9 cellular contexts compared by ENCODE assay signal in genomic region chr13:97257800-97258799, GRCh38. TPM values are rescaled to one million over a fixed set of nuclear protein-coding genes. Genes with fewer than 3 reads are reported as not detected.
DNase-seq lines count a peak whose midpoint lies in the region; ATAC-seq, FAIRE-seq and TF ChIP-seq lines count a peak whose summit lies in the region.
"Had no signal": no experiment of that assay in that cellular context is flagged by ENCODE, and none has a peak within 500 bp of the region (broad histone marks: within the 10 kb centered on the region; RNA-seq: fewer than 3 reads in every experiment).

No MANE protein-coding gene starts in this region.

- H3K27ac ChIP-seq in HCT116 (ENCODE audit: low read depth, low read length) (peak overlapping the region; percentile 100), MM.1S (ENCODE audit: low read length) (peak overlapping the region; percentile 9; the same call in 1 of the 2 replicates), transverse colon (peak overlapping the region; percentile 53 to 75 (median 62))

- H3K36me3 Mint-ChIP-seq in activated CD4-positive, alpha-beta T cell treated with anti-CD3 and anti-CD28 coated beads, Interleukin-2, amount 10 ng/mL, durations not matched to agents 7 days and 5 days (ENCODE audit: low read depth): peaks cover 13% of the 10 kb centered on the region

- BruUV-seq in HCT116 (replicated peaks; lab: Mats Ljungman, UMichigan): TSS peak; percentile 33

- H4K20me1 ChIP-seq in HCT116 (ENCODE audit: insufficient read depth): no peaks in the 10 kb centered on the region
- no peaks in the 10 kb centered on the region for H4K20me1 ChIP-seq in MM.1S (ENCODE audit: insufficient read depth, low read length)

- H3K9me2 ChIP-seq in HCT116 (ENCODE audit: insufficient read depth): no peaks in the 10 kb centered on the region
- no peaks in the 10 kb centered on the region for H3K9me2 ChIP-seq in MM.1S (replicated peaks; ENCODE audit: insufficient read depth, low read length)

- FAIRE-seq in bronchial epithelial cell (lab: Jason Lieb, UNC): no peak
- FAIRE-seq: colon had no signal

- POLR2A ChIA-PET in activated CD4-positive, alpha-beta T cell treated with anti-CD3 and anti-CD28 coated beads, Interleukin-2, amount 10 ng/mL, durations not matched to agents 7 days and 5 days (lab: Charles Lee): interaction anchor here (0.6 kb wide), 1 partner anchor 36 kb away, joined by 3 read pairs; no protein-coding TSS in a partner anchor
- POLR2A ChIA-PET in HCT116 (lab: Charles Lee): interaction anchor here (1.0 to 4.8 kb wide), 7 partner anchors 8 to 148 kb away, joined by 3 to 31 read pairs (median 8); partner anchors contain the start of gene MBNL2

- H3K4me1 ChIP-seq in HCT116 (ENCODE audit: control insufficient read depth in 1 of 2, insufficient read depth in 2 of 2, low read length in 2 of 2): peaks cover 90 to 97% of the 10 kb centered on the region in 2 experiments
- peaks cover 20% of the 10 kb centered on the region for H3K4me1 ChIP-seq in MM.1S (ENCODE audit: low read length)
- H3K4me1 ChIP-seq in transverse colon: peaks cover 19 to 80% (median 57%) of the 10 kb centered on the region in 4 donors

- H3K4me3 ChIP-seq in HCT116 (replicated peaks in 1 of 2; ENCODE audit: low read depth in 1 of 2, low read length in 2 of 2) (peak overlapping the region in 1 of 2 experiments; percentile 39; a peak in 3 of 4 replicates), MM.1S (ENCODE audit: low read length) (no peak overlapping the region), bronchial epithelial cell (ENCODE audit: low read depth, low read length) (no peak overlapping the region), transverse colon (no peak overlapping the region)

- peaks cover 66% of the 10 kb centered on the region for H3K4me1 Mint-ChIP-seq in activated CD4-positive, alpha-beta T cell treated with anti-CD3 and anti-CD28 coated beads, Interleukin-2, amount 10 ng/mL, durations not matched to agents 7 days and 5 days

- 13 to 71% methylated on average over 3 to 13 of the region's 13 CpGs for WGBS in transverse colon (ENCODE audit: low coverage in 1 of 2), 2 donors

- in situ Hi-C loops in transverse colon (cut with MboI; ENCODE audit: low pct_ligation_motif_present in 1 of 4, low pct_unique_long_range_greater_than_20kb in 1 of 4, low sequenced_read_pairs in 3 of 4): no loop called here

- H2AFZ ChIP-seq in HCT116 (ENCODE audit: low read depth, low read length, poor library complexity, severe bottlenecking): no peak overlapping the region
- no peak overlapping the region for H2AFZ ChIP-seq in MM.1S (ENCODE audit: low read length)

- no peaks in the 10 kb centered on the region; a peak in 1 of 4 replicates for H3K36me3 ChIP-seq in HCT116 (ENCODE audit: control insufficient read depth in 1 of 2, insufficient read depth in 2 of 2, low read length in 2 of 2)
- H3K36me3 ChIP-seq in MM.1S (replicated peaks; ENCODE audit: insufficient read depth, low read length): no peaks in the 10 kb centered on the region
- H3K36me3 ChIP-seq in bronchial epithelial cell (ENCODE audit: control insufficient read depth, insufficient read depth, low read length): peaks cover 2% of the 10 kb centered on the region
- H3K36me3 ChIP-seq in transverse colon: no peaks in the 10 kb centered on the region

- RAD21 ChIA-PET in HCT116 (lab: Charles Lee; ENCODE audit: low non-redundant PET in 1 of 2, low total read pairs in 2 of 2, uncharacterized antibody in 2 of 2, unreplicated experiment in 2 of 2): no interaction called here

- no peak for TF ChIP-seq EP300 in transverse colon (IDR thresholded peaks at IDR 0.05; ENCODE audit: low read depth)

- no peaks in the 10 kb centered on the region for H3F3A ChIP-seq in MM.1S (ENCODE audit: insufficient read depth, low read length)

- no peaks in the 10 kb centered on the region for H3K27me3 ChIP-seq in HCT116 (ENCODE audit: insufficient read depth, low read length)
- no peaks in the 10 kb centered on the region for H3K27me3 ChIP-seq in MM.1S (replicated peaks; ENCODE audit: insufficient read depth, low read length)
- no peaks in the 10 kb centered on the region for H3K27me3 ChIP-seq in bronchial epithelial cell (ENCODE audit: control insufficient read depth, insufficient read depth, low read length)
- no peaks in the 10 kb centered on the region for H3K27me3 ChIP-seq in transverse colon

- CTCF ChIA-PET in activated CD4-positive, alpha-beta T cell treated with anti-CD3 and anti-CD28 coated beads, Interleukin-2, amount 10 ng/mL, durations not matched to agents 7 days and 5 days (lab: Charles Lee): no interaction called here
- CTCF ChIA-PET in HCT116 (lab: Charles Lee): interaction anchor here (1.0 to 1.4 kb wide), 4 partner anchors 11 to 148 kb away, joined by 3 to 4 read pairs (median 3); no protein-coding TSS in a partner anchor

- no peak for TF ChIP-seq RAD21 in HCT116 (IDR thresholded peaks at IDR 0.05; ENCODE audit: low read depth)

- TF ChIP-seq POLR2A in HCT116 (IDR thresholded peaks at IDR 0.05; ENCODE audit: borderline replicate concordance, extremely low read depth, insufficient read depth, insufficient read length) (no peak), transverse colon (IDR thresholded peaks at IDR 0.05) (no peak)

- TF ChIP-seq CTCF in HCT116 (IDR thresholded peaks at IDR 0.05 in 2 of 3, conservative IDR thresholded peaks at IDR 0.05 in 1 of 3; ENCODE audit: borderline replicate concordance in 1 of 3, insufficient read depth in 1 of 3, low read depth in 2 of 3, low read length in 2 of 3) (peak in 2 of 3 experiments; percentile 33 to 35; a peak in 2 of 6 replicates), MM.1S (IDR thresholded peaks at IDR 0.05; ENCODE audit: low read length) (no peak), bronchial epithelial cell (IDR thresholded peaks at IDR 0.05; ENCODE audit: insufficient read depth, low read length, severe bottlenecking) (no peak), transverse colon (IDR thresholded peaks at IDR 0.05) (no peak)

- H3K9me3 Mint-ChIP-seq in activated CD4-positive, alpha-beta T cell treated with anti-CD3 and anti-CD28 coated beads, Interleukin-2, amount 10 ng/mL, durations not matched to agents 7 days and 5 days: no peaks in the 10 kb centered on the region

- H3K79me2 ChIP-seq in HCT116 (ENCODE audit: insufficient read depth, low read length) (peaks cover 62% of the 10 kb centered on the region), MM.1S (ENCODE audit: low read length) (peaks cover 82% of the 10 kb centered on the region)

- peak; percentile 66 for ATAC-seq in HCT116

- H3K9me3 ChIP-seq in HCT116 (ENCODE audit: control insufficient read depth in 1 of 2, insufficient read depth in 1 of 2, low read depth in 1 of 2, low read length in 2 of 2) (no peaks in the 10 kb centered on the region), MM.1S (replicated peaks; ENCODE audit: insufficient read depth, low read length) (no peaks in the 10 kb centered on the region), transverse colon (no peaks in the 10 kb centered on the region)

- H3K27ac Mint-ChIP-seq in activated CD4-positive, alpha-beta T cell treated with anti-CD3 and anti-CD28 coated beads, Interleukin-2, amount 10 ng/mL, durations not matched to agents 7 days and 5 days: peak overlapping the region; percentile 60

- peak overlapping the region; percentile 71 for H3K4me2 ChIP-seq in HCT116 (ENCODE audit: low read length)
- peak overlapping the region; percentile 41 for H3K4me2 ChIP-seq in MM.1S (ENCODE audit: low read depth, low read length)

- DNase-seq in activated CD4-positive, alpha-beta T cell treated with anti-CD3 and anti-CD28 coated beads, Interleukin-2, amount 10 ng/mL, durations not matched to agents 7 days and 5 days: no peak
- DNase-seq in activated CD4-positive, alpha-beta T cell treated with anti-CD3 and anti-CD28 coated beads for 48 hours: no peak
- peak; percentile 93 for DNase-seq in HCT116 (ENCODE audit: low read depth, low spot score)
- peak; percentile 38 for DNase-seq in MM.1S
- DNase-seq in bronchial epithelial cell (ENCODE audit: low read depth): peak; percentile 96
- DNase-seq in kidney tubule cell (ENCODE audit: low spot score): peak; percentile 82
- no peak for DNase-seq in transverse colon
- DNase-seq in AML-193 (lab: John Stamatoyannopoulos, UW): no peak

- intact Hi-C loops in HCT116 (cut with micrococcal nuclease): loop anchor here (2.0 to 5.0 kb wide), 2 partner anchors 17 to 116 kb away; no protein-coding TSS in a partner anchor
- intact Hi-C loops in transverse colon (cut with DNase I; ENCODE audit: low total_unique reads): no loop called here

- H3K27me3 Mint-ChIP-seq in activated CD4-positive, alpha-beta T cell treated with anti-CD3 and anti-CD28 coated beads, Interleukin-2, amount 10 ng/mL, durations not matched to agents 7 days and 5 days: no peaks in the 10 kb centered on the region

- H3K4me3 Mint-ChIP-seq in activated CD4-positive, alpha-beta T cell treated with anti-CD3 and anti-CD28 coated beads, Interleukin-2, amount 10 ng/mL, durations not matched to agents 7 days and 5 days: no peak overlapping the region

- peak overlapping the region; percentile 69 for H3K9ac ChIP-seq in HCT116 (ENCODE audit: low read length)
- no peak overlapping the region for H3K9ac ChIP-seq in MM.1S (ENCODE audit: low read length)

TF ChIP-seq in HCT116, 20 proteins besides CTCF, POLR2A, EP300 and RAD21 (continues in another document):
- TF ChIP-seq ELF1 (IDR thresholded peaks at IDR 0.05; ENCODE audit: borderline replicate concordance, low read depth) (no peak), ZBTB33 (IDR thresholded peaks at IDR 0.05; ENCODE audit: extremely low read depth, insufficient replicate concordance, low read length) (no peak), FOSL1 (IDR thresholded peaks at IDR 0.05; ENCODE audit: low read depth) (no peak), ZFX (IDR thresholded peaks at IDR 0.05) (no peak), EGR1 (IDR thresholded peaks at IDR 0.05; ENCODE audit: low read depth) (no peak)

RNA-seq across cellular contexts. Expression of gene MBNL2, which starts 36.0 kb away (rescaled TPM):
- total RNA-seq in activated CD4-positive, alpha-beta T cell treated with anti-CD3 and anti-CD28 coated beads, Interleukin-2, amount 10 ng/mL, durations not matched to agents 7 days and 5 days: 10 to 100 TPM; 13.4 to 15.5 TPM
- total RNA-seq in HCT116 (2021; ENCODE audit: unreplicated experiment) (73.9 TPM), bronchial epithelial cell (12.4 and 12.7 TPM in 2 replicates), transverse colon (10 to 100 TPM; 26.9 to 53.7 (median 46.1) TPM)
- 40.8 and 43.6 TPM in 2 replicates for polyA plus RNA-seq in HCT116 (2012)

Comparison
In these comparisons a context has a peak if more than half of its experiments do, and no peak if none do; other contexts are left out.
1. DNase-seq: peak in HCT116 (single experiment), MM.1S (single experiment), bronchial epithelial cell (single experiment) and kidney tubule cell (single experiment); none in activated CD4-positive, alpha-beta T cell treated with anti-CD3 and anti-CD28 coated beads, Interleukin-2, amount 10 ng/mL, durations not matched to agents 7 days and 5 days (single experiment), activated CD4-positive, alpha-beta T cell treated with anti-CD3 and anti-CD28 coated beads for 48 hours (single experiment), transverse colon (single experiment) and AML-193 (0 of 2).
2. H3K27ac ChIP-seq: peak in every context shown above with its lines; median percentile 100 in HCT116; 62 in transverse colon; 9 in MM.1S.
3. CTCF ChIP-seq: peak in HCT116 (2 of 3); none in MM.1S (single experiment), bronchial epithelial cell (single experiment) and transverse colon (0 of 5).